In the genomic region with DNA sequence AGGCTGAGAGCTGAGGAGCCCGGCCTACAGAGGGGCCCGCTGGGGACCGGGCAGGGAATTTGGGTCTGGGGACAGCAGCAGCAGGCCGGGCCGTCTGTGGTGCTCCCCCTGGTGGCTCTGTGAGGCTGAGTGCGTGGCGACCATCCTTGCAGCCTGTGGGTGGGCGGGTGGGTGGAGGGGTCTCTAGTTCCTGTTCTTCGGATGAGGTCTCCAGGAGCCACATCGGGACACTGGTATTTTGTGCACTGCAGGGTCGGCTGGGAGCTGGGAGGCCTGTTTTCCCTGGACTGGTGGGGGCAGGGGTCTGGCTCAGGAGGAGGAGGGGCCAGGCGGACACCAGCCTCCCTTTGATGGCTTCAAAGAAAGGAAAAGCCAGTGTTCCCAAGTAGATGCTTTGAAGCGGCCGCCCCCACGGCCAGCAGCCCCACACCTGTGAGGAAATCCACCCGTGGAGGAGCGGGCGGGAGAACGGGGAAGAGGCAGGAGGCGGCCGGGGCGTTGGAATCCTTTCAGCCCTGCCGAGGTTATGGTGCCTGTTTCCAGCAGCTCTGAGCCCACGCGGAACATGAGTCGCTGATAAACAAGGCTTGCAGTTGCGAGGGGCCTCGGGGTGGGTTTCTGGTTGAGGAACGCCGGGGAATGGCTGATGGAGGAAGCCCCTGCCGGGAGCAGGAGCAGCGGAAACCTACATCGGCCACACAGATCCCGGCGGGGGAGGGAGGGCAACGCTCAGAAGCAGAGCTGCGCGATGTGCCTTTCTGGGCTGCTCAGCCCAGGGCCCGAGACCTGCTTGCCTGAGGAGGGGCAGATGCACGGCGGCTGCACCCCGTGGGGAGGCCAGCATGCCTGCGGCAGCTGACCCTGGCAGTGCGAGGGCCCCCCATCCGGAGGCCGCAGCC, we compare ENCODE assay signal across 9 cellular contexts.
DNase-seq lines count a peak whose midpoint lies in the region; ATAC-seq and TF ChIP-seq lines count a peak whose summit lies in the region.
"Had no signal": no experiment of that assay in that cellular context is flagged by ENCODE, and none has a peak within 500 bp of the region (broad histone marks: within the 10 kb centered on the region; RNA-seq: fewer than 3 reads in every experiment).

No MANE protein-coding gene starts in this region.

- H3K27me3 ChIP-seq in iPS DF 6.9 (ENCODE audit: control insufficient read depth, insufficient read depth, low read length), result no peaks in the 10 kb centered on the region

- H3K27ac ChIP-seq in iPS DF 6.9 (ENCODE audit: low read length), result no peak overlapping the region

- no CpG with 5 or more reads among the region's 46 CpGs for WGBS in iPS DF 6.9 (ENCODE audit: insufficient coverage, insufficient read length)

- no peak overlapping the region for H3K27ac Mint-ChIP-seq in activated naive CD8-positive, alpha-beta T cell treated with anti-CD3 and anti-CD28 coated beads, Interleukin-2, amount 50 U/mL, for 24 hours
- H3K27ac Mint-ChIP-seq in stimulated activated effector memory CD8-positive, alpha-beta T cell treated with anti-CD3 and anti-CD28 coated beads, Interleukin-12 subunit alpha, Interleukin-12 subunit beta, amount 100 ng/mL, for 72 hours, result no peak overlapping the region

- no peaks in the 10 kb centered on the region for H3K36me3 ChIP-seq in iPS DF 6.9 (ENCODE audit: control insufficient read depth, insufficient read depth, low read length)
- H3K36me3 ChIP-seq: HAP-1 had no signal

- H3K27me3 Mint-ChIP-seq in activated naive CD8-positive, alpha-beta T cell treated with anti-CD3 and anti-CD28 coated beads, Interleukin-2, amount 50 U/mL, for 24 hours, result peaks cover 2% of the 10 kb centered on the region

- in situ Hi-C loops in GM13977 (cut with MboI; ENCODE audit: low pct_unique_long_range_greater_than_20kb, low sequenced_read_pairs, unreplicated experiment), result no loop called here

- H3K9me3 Mint-ChIP-seq in activated naive CD8-positive, alpha-beta T cell treated with anti-CD3 and anti-CD28 coated beads, Interleukin-2, amount 50 U/mL, for 24 hours, result no peaks in the 10 kb centered on the region
- no peaks in the 10 kb centered on the region for H3K9me3 Mint-ChIP-seq in stimulated activated effector memory CD8-positive, alpha-beta T cell treated with anti-CD3 and anti-CD28 coated beads, Interleukin-12 subunit alpha, Interleukin-12 subunit beta, amount 100 ng/mL, for 72 hours

- DNase-seq in GM13977 (ENCODE audit: low spot score) (no peak), iPS DF 6.9 (ENCODE audit: low read depth, low spot score) (no peak), NCI-H2107 treated with DMSO at 0.1 percent for 48 hours (lab: John Stamatoyannopoulos, UW; ENCODE audit: unreplicated experiment) (no peak), posterior vena cava (ENCODE audit: low spot score) (no peak), KG1 (lab: John Stamatoyannopoulos, UW) (no peak)
- peak; percentile 24 for DNase-seq in activated naive CD8-positive, alpha-beta T cell treated with anti-CD3 and anti-CD28 coated beads, Interleukin-2, amount 50 U/mL, for 24 hours
- no peak for DNase-seq in stimulated activated effector memory CD8-positive, alpha-beta T cell treated with anti-CD3 and anti-CD28 coated beads, Interleukin-12 subunit alpha, Interleukin-12 subunit beta, amount 100 ng/mL, for 72 hours (ENCODE audit: low spot score in 2 of 2)

- H3K4me1 ChIP-seq in iPS DF 6.9 (ENCODE audit: control insufficient read depth, insufficient read depth, low read length), result peaks cover 6% of the 10 kb centered on the region
- H3K4me1 ChIP-seq: HAP-1 had no signal

- TF ChIP-seq CTCF in GM13977 (IDR thresholded peaks at IDR 0.05; ENCODE audit: extremely low read depth, insufficient read depth, missing control alignments), result peak; percentile 20

- intact Hi-C loops in posterior vena cava (cut with DNase I), result loop anchor here in 1 of 2 donors (5.0 kb wide), 1 partner anchor 908 kb away; no protein-coding TSS in a partner anchor

- H3K36me3 Mint-ChIP-seq in activated naive CD8-positive, alpha-beta T cell treated with anti-CD3 and anti-CD28 coated beads, Interleukin-2, amount 50 U/mL, for 24 hours (ENCODE audit: low read depth), result no peaks in the 10 kb centered on the region
- H3K36me3 Mint-ChIP-seq in stimulated activated effector memory CD8-positive, alpha-beta T cell treated with anti-CD3 and anti-CD28 coated beads, Interleukin-12 subunit alpha, Interleukin-12 subunit beta, amount 100 ng/mL, for 72 hours, result peaks cover 7% of the 10 kb centered on the region

- no peaks in the 10 kb centered on the region for H3K9me3 ChIP-seq in iPS DF 6.9 (ENCODE audit: control insufficient read depth, insufficient read depth, low read length)
- H3K9me3 ChIP-seq: HAP-1 had no signal

- ATAC-seq in activated naive CD8-positive, alpha-beta T cell treated with anti-CD3 and anti-CD28 coated beads, Interleukin-2, amount 50 U/mL, for 24 hours, result no peak
- no peak for ATAC-seq in stimulated activated effector memory CD8-positive, alpha-beta T cell treated with anti-CD3 and anti-CD28 coated beads, Interleukin-12 subunit alpha, Interleukin-12 subunit beta, amount 100 ng/mL, for 72 hours
- ATAC-seq in GM19467 (IDR thresholded peaks at IDR 0.05; ENCODE audit: unreplicated experiment), result no peak

- H3K4me3 Mint-ChIP-seq in activated naive CD8-positive, alpha-beta T cell treated with anti-CD3 and anti-CD28 coated beads, Interleukin-2, amount 50 U/mL, for 24 hours, result no peak overlapping the region
- H3K4me3 Mint-ChIP-seq in stimulated activated effector memory CD8-positive, alpha-beta T cell treated with anti-CD3 and anti-CD28 coated beads, Interleukin-12 subunit alpha, Interleukin-12 subunit beta, amount 100 ng/mL, for 72 hours, result peak overlapping the region; percentile 20

- peaks cover 9% of the 10 kb centered on the region for H3K4me1 Mint-ChIP-seq in activated naive CD8-positive, alpha-beta T cell treated with anti-CD3 and anti-CD28 coated beads, Interleukin-2, amount 50 U/mL, for 24 hours
- peaks cover 15% of the 10 kb centered on the region for H3K4me1 Mint-ChIP-seq in stimulated activated effector memory CD8-positive, alpha-beta T cell treated with anti-CD3 and anti-CD28 coated beads, Interleukin-12 subunit alpha, Interleukin-12 subunit beta, amount 100 ng/mL, for 72 hours

- H3K4me3 ChIP-seq in iPS DF 6.9 (ENCODE audit: low read length), result peak overlapping the region; percentile 28; the same call in 1 of the 2 replicates
- H3K4me3 ChIP-seq: HAP-1 had no signal
